In the genomic region with DNA sequence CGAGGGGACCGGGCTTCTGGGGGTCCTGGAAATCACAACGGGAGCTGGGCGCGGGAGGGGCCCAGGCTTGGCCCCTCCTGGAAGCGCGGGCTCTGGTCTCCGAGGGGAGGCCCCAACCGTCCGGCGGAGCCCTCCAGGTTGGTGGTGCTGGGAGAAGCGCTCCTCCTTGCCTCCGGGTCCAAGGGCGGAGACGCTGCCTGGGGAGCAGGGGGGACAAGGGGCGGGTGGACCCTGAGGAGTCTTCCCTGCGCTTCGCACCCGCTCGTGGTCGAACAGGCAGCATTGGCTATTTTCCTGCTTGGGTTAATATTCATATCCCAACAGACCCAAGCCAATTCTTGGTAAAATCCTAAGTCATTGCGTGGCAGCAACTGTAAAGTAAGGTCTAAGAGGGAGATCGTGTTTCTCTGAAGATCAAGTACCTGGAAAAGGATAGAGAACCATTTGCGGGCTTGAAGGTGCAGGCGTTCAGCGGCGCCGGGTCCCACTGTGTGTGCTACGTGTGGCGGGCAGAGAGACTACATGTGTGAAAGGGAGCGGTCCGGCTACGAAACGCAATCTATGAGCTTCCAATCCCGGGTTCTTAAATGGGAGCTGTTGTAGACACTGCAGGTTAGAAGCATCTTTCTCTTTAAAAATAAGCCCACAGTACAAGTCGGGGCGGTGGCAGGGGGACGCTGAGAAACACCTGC, we compare ENCODE assay signal across 20 cellular contexts. TPM values are rescaled to one million over a fixed set of nuclear protein-coding genes. Genes with fewer than 3 reads are reported as not detected.
DNase-seq lines count a peak whose midpoint lies in the region; ATAC-seq and TF ChIP-seq lines count a peak whose summit lies in the region.
"Had no signal": no experiment of that assay in that cellular context is flagged by ENCODE, and none has a peak within 500 bp of the region (broad histone marks: within the 10 kb centered on the region; RNA-seq: fewer than 3 reads in every experiment).

No MANE protein-coding gene starts in this region.

- no peaks in the 10 kb centered on the region for H3K79me2 ChIP-seq in H9 (ENCODE audit: insufficient read depth, low read length)

- H3K56ac ChIP-seq in H9 (ENCODE audit: insufficient read length, low read depth, low read length), result no peak overlapping the region

- no peaks in the 10 kb centered on the region for H3K79me1 ChIP-seq in H9 (ENCODE audit: insufficient read depth, low read depth, low read length, poor library complexity, severe bottlenecking)

- intact Hi-C loops in sciatic nerve (cut with DNase I), result no loop called here

- H3K9ac ChIP-seq in H9 (ENCODE audit: extremely low read depth, insufficient read length, low read length), result no peak overlapping the region

- peak overlapping the region; percentile 66 to 84 for H3K4me3 Mint-ChIP-seq in H9
- H3K4me3 Mint-ChIP-seq: activated B cell treated with CpG ODN at 0.5 μM for 24 hours; activated CD8-positive, alpha-beta T cell treated with anti-CD3 and anti-CD28 coated beads, Interleukin-2, amount 10 ng/mL, durations not matched to agents 7 days and 5 days; activated naive CD8-positive, alpha-beta T cell treated with anti-CD3 and anti-CD28 coated beads, Interleukin-2, amount 10 ng/mL, durations not matched to agents 7 days and 5 days; CD8-positive, alpha-beta T cell; stimulated activated naive CD8-positive, alpha-beta T cell treated with anti-CD3 and anti-CD28 coated beads, Interleukin-15, Interleukin-2, amounts not matched to agents 100 ng/mL and 50 ng/mL, for 24 hours; T-helper 1 cell treated with Interleukin-12 subunit alpha and Interleukin-12 subunit beta and Interleukin-4 antibody, amounts not matched to agents 30 μg/mL and 1 μg/mL, for 36 hours had no signal

- peaks cover 35% of the 10 kb centered on the region for H3K27me3 ChIP-seq in H9 (ENCODE audit: insufficient read depth, low read length)
- H3K27me3 ChIP-seq in SJCRH30, result no peaks in the 10 kb centered on the region

- H3K36me3 Mint-ChIP-seq in H9 (ENCODE audit: insufficient read depth in 1 of 3, low read depth in 3 of 3), result no peaks in the 10 kb centered on the region; a peak in 1 of 7 replicates
- H3K36me3 Mint-ChIP-seq: activated naive CD8-positive, alpha-beta T cell treated with anti-CD3 and anti-CD28 coated beads, Interleukin-2, amount 10 ng/mL, durations not matched to agents 7 days and 5 days; CD8-positive, alpha-beta T cell had no signal

- no peak overlapping the region for H2AFZ ChIP-seq in H9 (ENCODE audit: low read length)

- ATAC-seq in sciatic nerve (peak; percentile 27), HG03159 (IDR thresholded peaks at IDR 0.05; ENCODE audit: unreplicated experiment) (no peak)
- ATAC-seq: CD8-positive, alpha-beta T cell had no signal

- H3K9me3 Mint-ChIP-seq in H9, result no peaks in the 10 kb centered on the region; a peak in 1 of 5 replicates
- H3K9me3 Mint-ChIP-seq: activated B cell treated with CpG ODN at 0.5 μM for 24 hours; activated naive CD8-positive, alpha-beta T cell treated with anti-CD3 and anti-CD28 coated beads, Interleukin-2, amount 10 ng/mL, durations not matched to agents 7 days and 5 days; CD8-positive, alpha-beta T cell; stimulated activated naive CD8-positive, alpha-beta T cell treated with anti-CD3 and anti-CD28 coated beads, Interleukin-15, Interleukin-2, amounts not matched to agents 100 ng/mL and 50 ng/mL, for 24 hours; T-helper 1 cell treated with Interleukin-12 subunit alpha and Interleukin-12 subunit beta and Interleukin-4 antibody, amounts not matched to agents 30 μg/mL and 1 μg/mL, for 36 hours had no signal

- no peak overlapping the region for H2BK20ac ChIP-seq in H9 (ENCODE audit: low read depth, low read length, poor library complexity, severe bottlenecking)

- no peak overlapping the region for H2AK5ac ChIP-seq in H9 (ENCODE audit: insufficient read length, low read length)

- H3K9me3 ChIP-seq in H9 (ENCODE audit: control insufficient read depth, low read depth, low read length) (no peaks in the 10 kb centered on the region), iPS-18c (ENCODE audit: control insufficient read depth, insufficient read depth, low read length) (no peaks in the 10 kb centered on the region), SJCRH30 (replicated peaks) (no peaks in the 10 kb centered on the region)
- H3K9me3 ChIP-seq: left lung, prostate gland, vagina had no signal

- no peak overlapping the region for H4K8ac ChIP-seq in H9 (replicated peaks; ENCODE audit: insufficient read length, low read depth, low read length)

- no peaks in the 10 kb centered on the region for H3K36me3 ChIP-seq in SJCRH30
- H3K36me3 ChIP-seq: left lung, prostate gland, vagina had no signal

- no peak overlapping the region for H3K18ac ChIP-seq in H9 (ENCODE audit: insufficient read length, low read depth, low read length)

- no peak overlapping the region for H3K23ac ChIP-seq in H9 (ENCODE audit: insufficient read length, low read depth, low read length)

- no CpG with 5 or more reads among the region's 38 CpGs for WGBS in H9 (ENCODE audit: extremely low coverage, insufficient read length, low lambda C conversion rate)

- H3K4me1 Mint-ChIP-seq in H9, result peaks cover 23 to 26% of the 10 kb centered on the region in 2 experiments
- H3K4me1 Mint-ChIP-seq: activated B cell treated with CpG ODN at 0.5 μM for 24 hours; activated naive CD8-positive, alpha-beta T cell treated with anti-CD3 and anti-CD28 coated beads, Interleukin-2, amount 10 ng/mL, durations not matched to agents 7 days and 5 days had no signal

- no peaks in the 10 kb centered on the region for H4K20me1 ChIP-seq in H9 (ENCODE audit: control insufficient read depth, insufficient read depth, insufficient read length)

- H3K4me3 ChIP-seq in iPS-18c (ENCODE audit: insufficient read depth, low read depth, low read length), result peak overlapping the region; percentile 50
- H3K4me3 ChIP-seq in SJCRH30, result no peak overlapping the region
- H3K4me3 ChIP-seq: left lung had no signal

- H4K91ac ChIP-seq in H9 (ENCODE audit: insufficient read length, low read depth, low read length), result no peak overlapping the region

- peaks cover 13% of the 10 kb centered on the region for H3K23me2 ChIP-seq in H9 (ENCODE audit: insufficient read length, low read depth, low read length, poor library complexity, severe bottlenecking)

- no peak overlapping the region for H4K5ac ChIP-seq in H9 (ENCODE audit: insufficient read length, low read depth, low read length)

- H2BK12ac ChIP-seq in H9 (ENCODE audit: insufficient read length, low read depth, low read length), result no peak overlapping the region

- no peak overlapping the region for H2BK120ac ChIP-seq in H9 (ENCODE audit: low read depth, low read length, poor library complexity, severe bottlenecking)

- no peak overlapping the region for H2BK15ac ChIP-seq in H9 (ENCODE audit: low read depth, low read length)

- H3K4ac ChIP-seq in H9 (ENCODE audit: low read depth, low read length), result no peak overlapping the region

- peak overlapping the region; percentile 92 for H3K4me2 ChIP-seq in H9 (ENCODE audit: insufficient read depth, insufficient read length, low read length)

- H3K27ac ChIP-seq in H9 (ENCODE audit: insufficient read length, low read depth, low read length), result no peak overlapping the region
- peak overlapping the region; percentile 44 for H3K27ac ChIP-seq in caudate nucleus (ENCODE audit: low read depth, low read length)
- H3K27ac ChIP-seq in SJCRH30, result no peak overlapping the region
- H3K27ac ChIP-seq: left lung, prostate gland had no signal

- no peak overlapping the region for H3K27ac Mint-ChIP-seq in H9
- H3K27ac Mint-ChIP-seq: activated B cell treated with CpG ODN at 0.5 μM for 24 hours; activated CD8-positive, alpha-beta T cell treated with anti-CD3 and anti-CD28 coated beads, Interleukin-2, amount 10 ng/mL, durations not matched to agents 7 days and 5 days; activated naive CD8-positive, alpha-beta T cell treated with anti-CD3 and anti-CD28 coated beads, Interleukin-2, amount 10 ng/mL, durations not matched to agents 7 days and 5 days; CD8-positive, alpha-beta T cell; stimulated activated naive CD8-positive, alpha-beta T cell treated with anti-CD3 and anti-CD28 coated beads, Interleukin-15, Interleukin-2, amounts not matched to agents 100 ng/mL and 50 ng/mL, for 24 hours; T-helper 1 cell treated with Interleukin-12 subunit alpha and Interleukin-12 subunit beta and Interleukin-4 antibody, amounts not matched to agents 30 μg/mL and 1 μg/mL, for 36 hours had no signal

- H3K14ac ChIP-seq in H9 (ENCODE audit: insufficient read depth, low read length), result no peak overlapping the region

- H2BK5ac ChIP-seq in H9 (ENCODE audit: insufficient read length, low read length), result no peak overlapping the region

- H3K27me3 Mint-ChIP-seq in H9 (ENCODE audit: low read depth), result peaks cover 80% of the 10 kb centered on the region

- TF ChIP-seq CTCF in H9 (conservative IDR thresholded peaks at IDR 0.05), result no peak

- peaks cover 6% of the 10 kb centered on the region; the same call in 1 of the 2 replicates for H3K4me1 ChIP-seq in H9 (ENCODE audit: insufficient read depth, low read length)
- no peaks in the 10 kb centered on the region for H3K4me1 ChIP-seq in SJCRH30
- H3K4me1 ChIP-seq: prostate gland had no signal

- no peak overlapping the region for H3T11ph ChIP-seq in H9 (ENCODE audit: low read length)

- DNase-seq in H9, result no peak
- DNase-seq in caudate nucleus (lab: John Stamatoyannopoulos, UW), result no peak
- no peak for DNase-seq in sciatic nerve (ENCODE audit: low spot score)
- no peak for DNase-seq in mesenteric fat pad (ENCODE audit: low spot score)
- DNase-seq in OCI-M2 (lab: John Stamatoyannopoulos, UW; ENCODE audit: unreplicated experiment), result no peak
- DNase-seq in SJCRH30, result no peak
- DNase-seq: activated B cell treated with CpG ODN at 0.5 μM for 24 hours; activated CD8-positive, alpha-beta T cell treated with anti-CD3 and anti-CD28 coated beads, Interleukin-2, amount 10 ng/mL, durations not matched to agents 7 days and 5 days; activated naive CD8-positive, alpha-beta T cell treated with anti-CD3 and anti-CD28 coated beads, Interleukin-2, amount 10 ng/mL, durations not matched to agents 7 days and 5 days; CD8-positive, alpha-beta T cell; effector CD4-positive, alpha-beta T cell; left lung; SHP77 had no signal

RNA-seq across cellular contexts. Expression of a gene that starts 0.8 kb away (rescaled TPM):
- total RNA-seq in H9 (2021) (not detected in 2 replicates), sciatic nerve (5.0 TPM), mesenteric fat pad (138 TPM)
- not detected in 2 replicates for total RNA-seq in SJCRH30 (2014; rRNA removed; shearing (Covaris generic))
- total RNA-seq: activated B cell treated with CpG ODN at 0.5 μM for 24 hours; activated CD8-positive, alpha-beta T cell treated with anti-CD3 and anti-CD28 coated beads, Interleukin-2, amount 10 ng/mL, durations not matched to agents 7 days and 5 days; activated naive CD8-positive, alpha-beta T cell treated with anti-CD3 and anti-CD28 coated beads, Interleukin-2, amount 10 ng/mL, durations not matched to agents 7 days and 5 days; CD8-positive, alpha-beta T cell; Daoy; left lung; prostate gland had no signal

RNA-seq across cellular contexts. Expression of a gene that starts 53.1 kb away (rescaled TPM):
- total RNA-seq in H9 (2021) (134 and 135 TPM in 2 replicates), sciatic nerve (141 TPM), mesenteric fat pad (560 TPM)
- 108 and 127 TPM in 2 replicates for total RNA-seq in SJCRH30 (2014; rRNA removed; shearing (Covaris generic))

Comparison
In these comparisons a context has a peak if more than half of its experiments do, and no peak if none do; other contexts are left out.
1. RNA of a gene that starts 0.8 kb away (total RNA-seq): 138 TPM in mesenteric fat pad (single experiment); 5.0 TPM in sciatic nerve (single experiment), not detected in H9 and not detected in SJCRH30; every median in the first group is over 10 times any median in the second.